Comparison of ENCODE assay signal across 13 cellular contexts in genomic region chr15:35082371-35083348, GRCh38. TPM values are rescaled to one million over a fixed set of nuclear protein-coding genes. Genes with fewer than 3 reads are reported as not detected.
A peak's percentile ranks its signal among the peaks of the same experiment; 100 is the strongest.
DNase-seq lines count a peak whose midpoint lies in the region; ATAC-seq, FAIRE-seq and TF ChIP-seq lines count a peak whose summit lies in the region.
"Not testable (repeated sequence)": the region's sequence is repeated elsewhere in the genome, so short reads cannot be mapped to it uniquely, and the experiment has no call there.
"Had no signal": no experiment of that assay in that cellular context is flagged by ENCODE, and none has a peak within 500 bp of the region (broad histone marks: within the 10 kb centered on the region; RNA-seq: fewer than 3 reads in every experiment).

No MANE protein-coding gene starts in this region.

- not testable (repeated sequence) for H3K4me2 ChIP-seq in IMR-90 (ENCODE audit: low read depth, low read length); endothelial cell of umbilical vein (ENCODE audit: insufficient read depth, low read length); mesenchymal stem cell (ENCODE audit: low read length, poor library complexity, severe bottlenecking)

- in situ Hi-C loops in IMR-90 (cut with MboI; ENCODE audit: low sequenced_read_pairs) = not testable (repeated sequence)

- not testable (repeated sequence) for H2BK12ac ChIP-seq in mesenchymal stem cell (ENCODE audit: low read length in 2 of 2)

- H3K9ac ChIP-seq in IMR-90 (ENCODE audit: low read depth, low read length); endothelial cell of umbilical vein (replicated peaks; ENCODE audit: extremely low read depth, insufficient read depth, low read length); mesenchymal stem cell (ENCODE audit: low read length): not testable (repeated sequence)

- H3K4me3 ChIP-seq in IMR-90 (ENCODE audit: insufficient read depth, low read depth, low read length); endothelial cell of umbilical vein (replicated peaks in 1 of 3; ENCODE audit: insufficient read depth in 1 of 3, low read depth in 1 of 3, low read length in 3 of 3); mesenchymal stem cell (ENCODE audit: insufficient read depth in 1 of 2, low read depth in 1 of 2, low read length in 2 of 2): not testable (repeated sequence)

- not testable (repeated sequence) for H4K91ac ChIP-seq in IMR-90 (ENCODE audit: insufficient read depth, low read depth, low read length); mesenchymal stem cell (ENCODE audit: low read length)

- H4K5ac ChIP-seq in IMR-90 (ENCODE audit: low read depth, low read length) = not testable (repeated sequence)

- H2AK5ac ChIP-seq in IMR-90 (ENCODE audit: low read depth, low read length) = 0 out of 2 replicates have a peak overlapping the region, but pooled peaks have one; percentile 16
- not testable (repeated sequence) for H2AK5ac ChIP-seq in mesenchymal stem cell (ENCODE audit: low read length, severe bottlenecking)

- peak; percentile 42 for FAIRE-seq in G401.6 (lab: Jason Lieb, UNC)
- FAIRE-seq in endothelial cell of umbilical vein (lab: Jason Lieb, UNC) = peak; percentile 18
- peak; percentile 63 for FAIRE-seq in urothelium cell line (lab: Jason Lieb, UNC)

- H2BK20ac ChIP-seq in IMR-90 (ENCODE audit: low read depth, low read length) = not testable (repeated sequence)

- not testable (repeated sequence) for ATAC-seq in IMR-90 (ENCODE audit: low read depth)

- H2BK15ac ChIP-seq in IMR-90 (ENCODE audit: low read depth, low read length) = not testable (repeated sequence)
- peak overlapping the region; percentile 67 for H2BK15ac ChIP-seq in mesenchymal stem cell (ENCODE audit: low read depth, poor library complexity, severe bottlenecking)

- not testable (repeated sequence) for H3K4ac ChIP-seq in IMR-90 (ENCODE audit: low read depth, low read length); mesenchymal stem cell (ENCODE audit: low read depth in 1 of 2, low read length in 2 of 2)

- H2AFZ ChIP-seq in IMR-90 (replicated peaks; ENCODE audit: low read length, poor library complexity); endothelial cell of umbilical vein (ENCODE audit: low read depth, low read length); mesenchymal stem cell (ENCODE audit: low read depth, low read length): not testable (repeated sequence)

- not testable (repeated sequence) for H3K9me3 ChIP-seq in IMR-90 (ENCODE audit: control insufficient read depth, insufficient read depth, low read length); endothelial cell of umbilical vein (replicated peaks; ENCODE audit: control insufficient read depth, insufficient read depth, low read length); mesenchymal stem cell (ENCODE audit: control insufficient read depth, low read length)

- H3K23ac ChIP-seq in IMR-90 (ENCODE audit: low read depth, low read length); mesenchymal stem cell (ENCODE audit: low read length in 2 of 2): not testable (repeated sequence)

- H3K9me1 ChIP-seq in IMR-90 (ENCODE audit: insufficient read depth, low read length); endothelial cell of umbilical vein (replicated peaks; ENCODE audit: control insufficient read depth, extremely low read depth, insufficient read depth, low read length): not testable (repeated sequence)

- not testable (repeated sequence) for H3K18ac ChIP-seq in IMR-90 (ENCODE audit: low read depth, low read length); mesenchymal stem cell (ENCODE audit: low read depth in 1 of 2, low read length in 2 of 2)

- not testable (repeated sequence) for H2BK120ac ChIP-seq in IMR-90 (ENCODE audit: low read depth, low read length); mesenchymal stem cell (ENCODE audit: low read depth, low read length)

- not testable (repeated sequence) for H3K4me1 ChIP-seq in IMR-90 (ENCODE audit: control insufficient read depth, insufficient read depth, low read length); endothelial cell of umbilical vein (ENCODE audit: control insufficient read depth, extremely low read depth, insufficient read depth, low read length); mesenchymal stem cell (ENCODE audit: control insufficient read depth, insufficient read depth, low read depth, low read length)

- TF ChIP-seq POLR2A in IMR-90 (IDR thresholded peaks at IDR 0.05; ENCODE audit: low read depth, low read length); endothelial cell of umbilical vein (IDR thresholded peaks at IDR 0.05; ENCODE audit: low read depth, low read length): not testable (repeated sequence)

- WGBS in IMR-90 (ENCODE audit: extremely low coverage in 2 of 2, insufficient read length in 1 of 2), 2 experiments = 100% methylated on average over 5 of the region's 36 CpGs; no CpG with 5 or more reads in 1 of the 2 experiments
- 97% methylated on average over 34 of the region's 36 CpGs for WGBS in mesenchymal stem cell

- not testable (repeated sequence) for H4K8ac ChIP-seq in IMR-90 (ENCODE audit: low read depth in 2 of 2, low read length in 2 of 2); mesenchymal stem cell (ENCODE audit: low read length)

- not testable (repeated sequence) for TF ChIP-seq CTCF in IMR-90 (conservative IDR thresholded peaks at IDR 0.05; ENCODE audit: low read depth, low read length); endothelial cell of umbilical vein (IDR thresholded peaks at IDR 0.05; ENCODE audit: extremely low read depth in 1 of 2, insufficient read depth in 1 of 2, low read depth in 1 of 2, low read length in 2 of 2)

- not testable (repeated sequence) for H3K14ac ChIP-seq in IMR-90 (replicated peaks; ENCODE audit: low read depth, low read length); mesenchymal stem cell (ENCODE audit: low read length in 2 of 2)

- not testable (repeated sequence) for H3K27ac ChIP-seq in IMR-90 (ENCODE audit: insufficient read depth, low read length); endothelial cell of umbilical vein (ENCODE audit: insufficient read depth, low read depth, low read length); mesenchymal stem cell (ENCODE audit: low read length, poor library complexity, severe bottlenecking)

- TF ChIP-seq RAD21 in IMR-90 (IDR thresholded peaks at IDR 0.05; ENCODE audit: low read length) = not testable (repeated sequence)

- H3K79me1 ChIP-seq in IMR-90 (ENCODE audit: low read depth in 1 of 2, low read length in 2 of 2); mesenchymal stem cell (replicated peaks; ENCODE audit: low read length, poor library complexity, severe bottlenecking): not testable (repeated sequence)

- CTCF ChIA-PET in IMR-90 (lab: Yijun Ruan, JAX); endothelial cell of umbilical vein (lab: Charles Lee): not testable (repeated sequence)

- intact Hi-C loops in IMR-90 (cut with micrococcal nuclease); endothelial cell of umbilical vein (cut with micrococcal nuclease): not testable (repeated sequence)

- H2AK9ac ChIP-seq in IMR-90 (replicated peaks; ENCODE audit: low read depth, low read length, poor library complexity) = not testable (repeated sequence)

- not testable (repeated sequence) for BruUV-seq in IMR-90 (replicated peaks; lab: Mats Ljungman, UMichigan); endothelial cell of umbilical vein (replicated peaks; lab: Mats Ljungman, UMichigan)

- H2BK5ac ChIP-seq in IMR-90 (ENCODE audit: low read depth, low read length, poor library complexity, severe bottlenecking); mesenchymal stem cell (ENCODE audit: low read depth, low read length, poor library complexity, severe bottlenecking): not testable (repeated sequence)

- H3K79me2 ChIP-seq in endothelial cell of umbilical vein (ENCODE audit: control insufficient read depth, insufficient read depth, low read length) = not testable (repeated sequence)

- not testable (repeated sequence) for DNase-seq in IMR-90; endothelial cell of umbilical vein (ENCODE audit: low read depth, low spot score); mesenchymal stem cell; urothelium cell line (ENCODE audit: low spot score)

- H3K27me3 ChIP-seq in IMR-90 (ENCODE audit: control insufficient read depth, insufficient read depth, low read length); endothelial cell of umbilical vein (ENCODE audit: control insufficient read depth in 2 of 2, insufficient read depth in 2 of 2, low read length in 2 of 2); mesenchymal stem cell (ENCODE audit: control insufficient read depth in 1 of 2, insufficient read depth in 1 of 2, low read length in 2 of 2): not testable (repeated sequence)

- dilution Hi-C loops in IMR-90 (cut with HindIII; ENCODE audit: low sequenced_read_pairs, unreplicated experiment); endothelial cell of umbilical vein (cut with MboI; ENCODE audit: extremely low pct_ligation_motif_present, low sequenced_read_pairs): not testable (repeated sequence)

- not testable (repeated sequence) for H4K20me1 ChIP-seq in IMR-90 (ENCODE audit: insufficient read depth, low read length); endothelial cell of umbilical vein (replicated peaks; ENCODE audit: control insufficient read depth, extremely low read depth, insufficient read depth, low read length)

- H3K56ac ChIP-seq in IMR-90 (ENCODE audit: extremely low read depth, insufficient read depth, low read length) = not testable (repeated sequence)

- H3K36me3 ChIP-seq in IMR-90 (ENCODE audit: control insufficient read depth, insufficient read depth, low read length); endothelial cell of umbilical vein (ENCODE audit: control insufficient read depth in 2 of 2, extremely low read depth in 1 of 2, insufficient read depth in 2 of 2, low read length in 2 of 2); mesenchymal stem cell (ENCODE audit: control insufficient read depth in 1 of 2, insufficient read depth in 2 of 2, low read depth in 1 of 2, low read length in 2 of 2): not testable (repeated sequence)

- POLR2A ChIA-PET in IMR-90 (lab: Charles Lee; ENCODE audit: unreplicated experiment); endothelial cell of umbilical vein (lab: Charles Lee): not testable (repeated sequence)

RNA-seq across cellular contexts. Expression of gene NANOGP8, which starts 2.4 kb away (rescaled TPM):
- total RNA-seq in IMR-90 (2012; rRNA removed) = not detected in 2 replicates
- polyA plus RNA-seq in IMR-90 (2012; rRNA removed) = not detected in 2 replicates
- polyA plus RNA-seq in IMR-90 (2012; cell fraction: cytosol; rRNA removed) = not detected in 2 replicates
- 0.17 TPM in 1 of 2 replicates, not detected in the other for polyA plus RNA-seq in IMR-90 (2012; cell fraction: nucleus; rRNA removed; ENCODE audit: low replicate concordance)
- not detected in 2 replicates for total RNA-seq in endothelial cell of umbilical vein
- polyA plus RNA-seq in endothelial cell of umbilical vein = not detected in 2 replicates
- polyA plus RNA-seq in endothelial cell of umbilical vein (2011; cell fraction: cytosol; rRNA removed) = not detected in 2 replicates
- 0.36 and 0.49 TPM in 2 replicates for polyA plus RNA-seq in endothelial cell of umbilical vein (2011; cell fraction: nucleus; rRNA removed)
- polyA plus RNA-seq in endothelial cell of umbilical vein (2012) = not detected in 2 replicates
- polyA minus RNA-seq in endothelial cell of umbilical vein = 0.46 and 0.49 TPM in 2 replicates
- not detected for polyA minus RNA-seq in endothelial cell of umbilical vein (2011; cell fraction: cytosol; rRNA and poly(A)+ RNA removed)
- 0.58 and 1.6 TPM in 2 replicates for polyA minus RNA-seq in endothelial cell of umbilical vein (2011; cell fraction: nucleus; rRNA and poly(A)+ RNA removed)
- not detected for polyA plus RNA-seq in mesenchymal stem cell (2013, experiment 1 of 2)
- not detected for polyA plus RNA-seq in mesenchymal stem cell (2013, experiment 2 of 2)
- total RNA-seq: B cell; Caco-2; Calu3; CD4-positive, alpha-beta T cell; CD8-positive, alpha-beta T cell; GM12878 had no signal
- polyA plus RNA-seq: A549, BJ, GM12878 had no signal
